Comparison of ENCODE assay signal across 8 cellular contexts in genomic region chr20:30723934-30724744, GRCh38.
DNase-seq lines count a peak whose midpoint lies in the region; ATAC-seq and TF ChIP-seq lines count a peak whose summit lies in the region.
"Not testable (repeated sequence)": the region's sequence is repeated elsewhere in the genome, so short reads cannot be mapped to it uniquely, and the experiment has no call there.

No MANE protein-coding gene starts in this region.

- H3K4me3 Mint-ChIP-seq in activated T-cell treated with anti-CD3 and anti-CD28 coated beads, Interleukin-2, amount 50 U/mL, for 4 hours: peak overlapping the region; percentile 68

- H3K9ac ChIP-seq in duodenal mucosa (ENCODE audit: low read depth in 1 of 2, low read length in 2 of 2): peak overlapping the region; percentile 33 to 54

- H3K9me3 ChIP-seq in duodenal mucosa (ENCODE audit: control insufficient read depth in 1 of 2, low read length in 2 of 2); iPS DF 6.9 (ENCODE audit: control insufficient read depth, insufficient read depth, low read length); mucosa of descending colon: not testable (repeated sequence)

- no CpG with 5 or more reads among the region's 56 CpGs for WGBS in iPS DF 6.9 (ENCODE audit: insufficient coverage, insufficient read length)

- peak; percentile 12 for TF ChIP-seq CTCF in mucosa of descending colon (IDR thresholded peaks at IDR 0.05)

- ATAC-seq in activated T-cell treated with anti-CD3 and anti-CD28 coated beads, Interleukin-2, amount 50 U/mL, for 4 hours; stimulated activated naive CD8-positive, alpha-beta T cell treated with anti-CD3 and anti-CD28 coated beads, Interleukin-15, Interleukin-2, amounts not matched to agents 100 U/mL and 50 U/mL, for 24 hours: not testable (repeated sequence)
- ATAC-seq in mucosa of descending colon: peak; percentile 48

- intact Hi-C loops in mucosa of descending colon (cut with DNase I, micrococcal nuclease): not testable (repeated sequence)

- DNase-seq in COLO829 (ENCODE audit: low spot score): peak; percentile 4
- peak; percentile 38 for DNase-seq in NCI-H146 treated with DMSO at 0.1 percent for 48 hours (lab: John Stamatoyannopoulos, UW; ENCODE audit: unreplicated experiment)
- DNase-seq in SIG-M5 treated with dmso at 0.1 percent for 504 hours (lab: John Stamatoyannopoulos, UW; ENCODE audit: unreplicated experiment): peak; percentile 12
- DNase-seq in activated T-cell treated with anti-CD3 and anti-CD28 coated beads, Interleukin-2, amount 50 U/mL, for 4 hours; iPS DF 6.9 (ENCODE audit: low read depth, low spot score): not testable (repeated sequence)
- peak; percentile 73 to 91 (median 84) for DNase-seq in mucosa of descending colon
- peak; percentile 10 for DNase-seq in stimulated activated naive CD8-positive, alpha-beta T cell treated with anti-CD3 and anti-CD28 coated beads, Interleukin-15, Interleukin-2, amounts not matched to agents 100 U/mL and 50 U/mL, for 24 hours

- H3K27ac ChIP-seq in duodenal mucosa (ENCODE audit: low read depth, low read length); iPS DF 6.9 (ENCODE audit: low read length): not testable (repeated sequence)

- not testable (repeated sequence) for H3K27me3 Mint-ChIP-seq in activated T-cell treated with anti-CD3 and anti-CD28 coated beads, Interleukin-2, amount 50 U/mL, for 4 hours (ENCODE audit: low read depth)

- H3K4me3 ChIP-seq in duodenal mucosa (ENCODE audit: low read depth in 1 of 2, low read length in 2 of 2) (peak overlapping the region; percentile 60), iPS DF 6.9 (ENCODE audit: low read length) (peak overlapping the region; percentile 29; the same call in 1 of the 2 replicates)
- H3K4me3 ChIP-seq in mucosa of descending colon: not testable (repeated sequence)

- H3K4me1 ChIP-seq in duodenal mucosa (ENCODE audit: control insufficient read depth in 1 of 2, insufficient read depth in 2 of 2, low read length in 2 of 2); iPS DF 6.9 (ENCODE audit: control insufficient read depth, insufficient read depth, low read length); mucosa of descending colon (ENCODE audit: low read depth): not testable (repeated sequence)

- not testable (repeated sequence) for H3K36me3 Mint-ChIP-seq in activated T-cell treated with anti-CD3 and anti-CD28 coated beads, Interleukin-2, amount 50 U/mL, for 4 hours (ENCODE audit: insufficient read depth)

- H3K9me3 Mint-ChIP-seq in activated T-cell treated with anti-CD3 and anti-CD28 coated beads, Interleukin-2, amount 50 U/mL, for 4 hours: not testable (repeated sequence)

- H3K4me1 Mint-ChIP-seq in activated T-cell treated with anti-CD3 and anti-CD28 coated beads, Interleukin-2, amount 50 U/mL, for 4 hours (ENCODE audit: low read depth): not testable (repeated sequence)

- not testable (repeated sequence) for H3K27me3 ChIP-seq in duodenal mucosa (ENCODE audit: control insufficient read depth in 1 of 2, insufficient read depth in 2 of 2, low read length in 2 of 2); iPS DF 6.9 (ENCODE audit: control insufficient read depth, insufficient read depth, low read length)

- not testable (repeated sequence) for H3K36me3 ChIP-seq in duodenal mucosa (ENCODE audit: control insufficient read depth in 1 of 2, insufficient read depth in 2 of 2, low read length in 2 of 2); iPS DF 6.9 (ENCODE audit: control insufficient read depth, insufficient read depth, low read length); mucosa of descending colon (ENCODE audit: low read depth)
